ENCODE assay signal across 8 cellular contexts in genomic region chr6:55617272-55617671, GRCh38. TPM values are rescaled to one million over a fixed set of nuclear protein-coding genes. Genes with fewer than 3 reads are reported as not detected.
DNase-seq lines count a peak whose midpoint lies in the region; ATAC-seq and TF ChIP-seq lines count a peak whose summit lies in the region.

No MANE protein-coding gene starts in this region.

- peak; percentile 63 for ATAC-seq in HG03095 (IDR thresholded peaks at IDR 0.05; ENCODE audit: unreplicated experiment)
- ATAC-seq in PC-3, result peak; percentile 86
- ATAC-seq in GM21447 (IDR thresholded peaks at IDR 0.05; ENCODE audit: unreplicated experiment), result no peak
- no peak for ATAC-seq in HG03378 (IDR thresholded peaks at IDR 0.05; ENCODE audit: unreplicated experiment)

- H3K9ac ChIP-seq in PC-3 (ENCODE audit: low read length), result no peak overlapping the region

- H3K79me2 ChIP-seq in PC-3 (ENCODE audit: low read length), result no peaks in the 10 kb centered on the region

- BruUV-seq in MCF 10A (replicated peaks; lab: Mats Ljungman, UMichigan) (no TSS peak), PC-3 (replicated peaks; lab: Mats Ljungman, UMichigan) (no TSS peak)

- intact Hi-C loops in MCF 10A (cut with micrococcal nuclease), result loop anchor here (1.0 to 5.0 kb wide), 4 partner anchors 172 to 335 kb away; no protein-coding TSS in a partner anchor
- intact Hi-C loops in breast epithelium (cut with DNase I; ENCODE audit: low total_unique reads), result no loop called here
- intact Hi-C loops in PC-3 (cut with micrococcal nuclease), result loop anchor here (1.0 to 5.0 kb wide), 2 partner anchors 269 to 325 kb away; no protein-coding TSS in a partner anchor

- CTCF ChIA-PET in MCF 10A (lab: Yijun Ruan, JAX), result interaction anchor here (0.5 to 2.4 kb wide), 14 partner anchors 15 to 342 kb away, joined by 3 to 16 read pairs (median 4); no protein-coding TSS in a partner anchor
- CTCF ChIA-PET in PC-3 (lab: Charles Lee), result interaction anchor here (0.6 to 0.7 kb wide), 2 partner anchors 13 to 25 kb away, joined by 3 to 4 read pairs; no protein-coding TSS in a partner anchor

- POLR2A ChIA-PET in MCF 10A (lab: Yijun Ruan, JAX) (interaction anchor here (0.7 kb wide), 1 partner anchor 255 kb away, joined by 3 read pairs; no protein-coding TSS in a partner anchor), PC-3 (lab: Charles Lee; ENCODE audit: unreplicated experiment) (no interaction called here)

- no peaks in the 10 kb centered on the region for H3K9me3 ChIP-seq in breast epithelium
- H3K9me3 ChIP-seq in PC-3 (ENCODE audit: low read length), result no peaks in the 10 kb centered on the region

- H3K9me3 Mint-ChIP-seq in MCF 10A (ENCODE audit: unreplicated experiment), result peaks cover 1% of the 10 kb centered on the region

- no peaks in the 10 kb centered on the region for H3K9me2 ChIP-seq in PC-3 (replicated peaks; ENCODE audit: low read length)

- H3K27ac Mint-ChIP-seq in MCF 10A (ENCODE audit: low read depth, unreplicated experiment), result no peak overlapping the region

- no peak overlapping the region; the same call in 1 of the 2 replicates for H3K4me2 ChIP-seq in PC-3 (ENCODE audit: low read length)

- H3F3A ChIP-seq in PC-3 (ENCODE audit: low read length, unreplicated experiment), result no peaks in the 10 kb centered on the region

- 0 out of 2 replicates have a peak overlapping the region, but pooled peaks have one; percentile 34 for H2AFZ ChIP-seq in PC-3 (ENCODE audit: low read length)

- no peak overlapping the region for H3K4me3 ChIP-seq in breast epithelium
- H3K4me3 ChIP-seq in PC-3 (ENCODE audit: low read length), result no peak overlapping the region

- no peaks in the 10 kb centered on the region for H4K20me1 ChIP-seq in PC-3 (ENCODE audit: low read length)

- H3K27me3 Mint-ChIP-seq in MCF 10A (ENCODE audit: insufficient read depth, unreplicated experiment), result no peaks in the 10 kb centered on the region

- TF ChIP-seq POLR2A in breast epithelium (IDR thresholded peaks at IDR 0.05), result no peak

- no peak overlapping the region for H3K4me3 Mint-ChIP-seq in MCF 10A (ENCODE audit: unreplicated experiment)

- no peaks in the 10 kb centered on the region for H3K36me3 Mint-ChIP-seq in MCF 10A (ENCODE audit: insufficient read depth, unreplicated experiment)

- no peaks in the 10 kb centered on the region for H3K27me3 ChIP-seq in breast epithelium
- no peaks in the 10 kb centered on the region for H3K27me3 ChIP-seq in PC-3 (ENCODE audit: low read length)

- H3K27ac ChIP-seq in breast epithelium (no peak overlapping the region), PC-3 (ENCODE audit: low read length) (no peak overlapping the region)

- H3K4me1 Mint-ChIP-seq in MCF 10A (ENCODE audit: insufficient read depth, unreplicated experiment), result peaks cover 4% of the 10 kb centered on the region

- H3K4me1 ChIP-seq in breast epithelium (no peaks in the 10 kb centered on the region), PC-3 (ENCODE audit: insufficient read depth, low read length) (no peaks in the 10 kb centered on the region)

- TF ChIP-seq CTCF in MCF 10A (IDR thresholded peaks at IDR 0.05; ENCODE audit: unreplicated experiment) (peak; percentile 43), breast epithelium (IDR thresholded peaks at IDR 0.05) (peak in 1 of 3 donors; percentile 19), PC-3 (conservative IDR thresholded peaks at IDR 0.05; ENCODE audit: low read depth, low read length) (peak; percentile 86)

- H3K36me3 ChIP-seq in breast epithelium, result no peaks in the 10 kb centered on the region
- H3K36me3 ChIP-seq in PC-3 (ENCODE audit: low read depth, low read length), result no peaks in the 10 kb centered on the region

- DNase-seq in MCF 10A (ENCODE audit: unreplicated experiment) (peak; percentile 70), breast epithelium (ENCODE audit: low spot score in 2 of 2) (no peak), PC-3 (peak; percentile 76), fibroblast of the conjunctiva (ENCODE audit: low read depth) (peak; percentile 29), mucosa of gallbladder (ENCODE audit: low spot score) (no peak)

RNA-seq across cellular contexts. Expression of gene HMGCLL1, which starts 38.3 kb away (rescaled TPM):
- total RNA-seq in MCF 10A (2022), result 0.17 and 0.21 TPM in 2 replicates
- total RNA-seq in breast epithelium, result 1 to 10 TPM; 2.6 to 6.9 (median 3.7) TPM
- not detected in 2 replicates for total RNA-seq in PC-3 (2014; rRNA removed)
- 0.83 TPM for total RNA-seq in mucosa of gallbladder

Comparison
In these comparisons a context has a peak if more than half of its experiments do, and no peak if none do; other contexts are left out.
1. DNase-seq: peak in MCF 10A (single experiment), PC-3 (single experiment) and fibroblast of the conjunctiva (single experiment); none in breast epithelium (0 of 2) and mucosa of gallbladder (single experiment).
2. ATAC-seq: peak in HG03095 (single experiment) and PC-3 (single experiment); none in GM21447 (single experiment) and HG03378 (single experiment).